ENCODE assay signal across 25 cellular contexts in the genomic region with DNA sequence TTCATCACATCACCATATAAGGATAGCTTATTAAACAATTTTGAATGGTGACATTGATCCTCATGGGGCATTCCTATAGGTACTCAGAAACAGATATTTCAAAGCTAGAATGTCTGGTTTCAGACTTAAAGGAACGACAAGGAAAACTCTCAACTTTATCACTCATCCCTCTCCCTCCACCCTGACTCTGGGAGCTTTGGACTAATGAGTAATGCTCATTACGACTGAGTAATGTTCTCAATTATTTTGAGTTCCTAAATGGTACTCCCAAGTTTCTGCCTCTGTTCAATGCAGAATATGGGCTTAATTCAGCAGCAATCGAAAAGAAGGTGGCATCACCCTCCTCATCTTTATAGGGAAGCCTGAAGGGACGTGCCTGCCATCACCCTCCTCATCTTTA. TPM values are rescaled to one million over a fixed set of nuclear protein-coding genes. Genes with fewer than 3 reads are reported as not detected.
"Had no signal": no experiment of that assay in that cellular context is flagged by ENCODE, and none has a peak within 500 bp of the region (broad histone marks: within the 10 kb centered on the region; RNA-seq: fewer than 3 reads in every experiment).

No MANE protein-coding gene starts in this region.

- H3K27ac ChIP-seq: epithelial cell of prostate, esophagus muscularis mucosa, hepatocyte, neutrophil, spleen, testis, transverse colon had no signal

- DNase-seq: effector memory CD4-positive, alpha-beta T cell; foreskin melanocyte; left colon; left ventricle myocardium superior; mesendoderm; mucosa of descending colon; naive thymus-derived CD8-positive, alpha-beta T cell; posterior cingulate gyrus; spleen; stimulated activated CD4-positive, alpha-beta T cell treated with anti-CD3 and anti-CD28 coated beads, Interleukin-15, amount 100 ng/mL, for 24 hours; stimulated activated CD4-positive, alpha-beta T cell treated with anti-CD3 and anti-CD28 coated beads, Interleukin-1b, Interleukin-23, amount 100 ng/mL, for 48 hours; stimulated activated CD4-positive, alpha-beta T cell treated with anti-CD3 and anti-CD28 coated beads, Interleukin-4, amount 100 ng/mL, for 24 hours; testis; transverse colon had no signal

- H2AFZ ChIP-seq: hepatocyte had no signal

- H3K27me3 ChIP-seq: esophagus muscularis mucosa, hepatocyte, neutrophil, spleen, testis, transverse colon had no signal

- H3K4me1 ChIP-seq: spleen, transverse colon had no signal

- H3K27ac Mint-ChIP-seq: stimulated activated memory B cell treated with anti-CD40 and anti-IgM and Interleukin-4, amounts not matched to agents 10 μg/mL and 1 μg/mL and 100 μg/mL, for 72 hours; stimulated activated naive CD8-positive, alpha-beta T cell treated with anti-CD3 and anti-CD28 coated beads, Interleukin-15, Interleukin-2, amounts not matched to agents 100 ng/mL and 50 ng/mL, for 24 hours had no signal

- H3K4me3 Mint-ChIP-seq: naive thymus-derived CD8-positive, alpha-beta T cell; stimulated activated memory B cell treated with anti-CD40 and anti-IgM and Interleukin-4, amounts not matched to agents 10 μg/mL and 1 μg/mL and 100 μg/mL, for 72 hours; stimulated activated naive CD8-positive, alpha-beta T cell treated with anti-CD3 and anti-CD28 coated beads, Interleukin-15, Interleukin-2, amounts not matched to agents 100 ng/mL and 50 ng/mL, for 24 hours had no signal

- H3K36me3 Mint-ChIP-seq: naive thymus-derived CD8-positive, alpha-beta T cell; stimulated activated memory B cell treated with anti-CD40 and anti-IgM and Interleukin-4, amounts not matched to agents 10 μg/mL and 1 μg/mL and 100 μg/mL, for 72 hours had no signal

- H3K4me3 ChIP-seq: esophagus muscularis mucosa, hepatocyte, lung, mucosa of descending colon, spleen, testis, transverse colon had no signal

- H3K36me3 ChIP-seq: esophagus muscularis mucosa, neutrophil, spleen, transverse colon had no signal

- H3K4me1 Mint-ChIP-seq: naive thymus-derived CD8-positive, alpha-beta T cell; stimulated activated memory B cell treated with anti-CD40 and anti-IgM and Interleukin-4, amounts not matched to agents 10 μg/mL and 1 μg/mL and 100 μg/mL, for 72 hours had no signal

- H3K27me3 Mint-ChIP-seq: naive thymus-derived CD8-positive, alpha-beta T cell; stimulated activated memory B cell treated with anti-CD40 and anti-IgM and Interleukin-4, amounts not matched to agents 10 μg/mL and 1 μg/mL and 100 μg/mL, for 72 hours; stimulated activated naive CD8-positive, alpha-beta T cell treated with anti-CD3 and anti-CD28 coated beads, Interleukin-15, Interleukin-2, amounts not matched to agents 100 ng/mL and 50 ng/mL, for 24 hours had no signal

- H3K9me3 Mint-ChIP-seq: naive thymus-derived CD8-positive, alpha-beta T cell; stimulated activated memory B cell treated with anti-CD40 and anti-IgM and Interleukin-4, amounts not matched to agents 10 μg/mL and 1 μg/mL and 100 μg/mL, for 72 hours; stimulated activated naive CD8-positive, alpha-beta T cell treated with anti-CD3 and anti-CD28 coated beads, Interleukin-15, Interleukin-2, amounts not matched to agents 100 ng/mL and 50 ng/mL, for 24 hours had no signal

- H3K79me2 ChIP-seq: hepatocyte had no signal

- H3K9me3 ChIP-seq: esophagus muscularis mucosa, mucosa of descending colon, neutrophil, spleen, testis, transverse colon had no signal

- ATAC-seq: left colon; left ventricle myocardium superior; mucosa of descending colon; naive thymus-derived CD8-positive, alpha-beta T cell; sciatic nerve; stimulated activated memory B cell treated with anti-CD40 and anti-IgM and Interleukin-4, amounts not matched to agents 10 μg/mL and 1 μg/mL and 100 μg/mL, for 72 hours had no signal

- H3K4me2 ChIP-seq: hepatocyte had no signal

RNA-seq across cellular contexts. Expression of a gene that starts 43.4 kb away (rescaled TPM):
- total RNA-seq: hepatocyte; left colon; left ventricle myocardium superior; mucosa of descending colon; naive thymus-derived CD8-positive, alpha-beta T cell; osteocyte; transverse colon; ureter had no signal
- polyA plus RNA-seq: naive thymus-derived CD8-positive, alpha-beta T cell; neural cell had no signal

RNA-seq across cellular contexts. Expression of a gene that starts 44.2 kb away (rescaled TPM):
- total RNA-seq: esophagus muscularis mucosa; left ventricle myocardium superior; naive thymus-derived CD8-positive, alpha-beta T cell; osteocyte; sciatic nerve had no signal
- polyA plus RNA-seq: naive thymus-derived CD8-positive, alpha-beta T cell; spleen had no signal
